In genomic region chrX:85026170-85026569, GRCh38 we compare ENCODE assay signal across 17 cellular contexts. TPM values are rescaled to one million over a fixed set of nuclear protein-coding genes. Genes with fewer than 3 reads are reported as not detected.
DNase-seq lines count a peak whose midpoint lies in the region; ATAC-seq and TF ChIP-seq lines count a peak whose summit lies in the region.
"Had no signal": no experiment of that assay in that cellular context is flagged by ENCODE, and none has a peak within 500 bp of the region (broad histone marks: within the 10 kb centered on the region; RNA-seq: fewer than 3 reads in every experiment).

No MANE protein-coding gene starts in this region.

- H3K18ac ChIP-seq in mesenchymal stem cell (ENCODE audit: low read depth in 1 of 2, low read length in 2 of 2): no peak overlapping the region

- H3K14ac ChIP-seq in mesenchymal stem cell (ENCODE audit: low read length in 2 of 2): no peak overlapping the region

- no peak overlapping the region for H3K4me3 ChIP-seq in HAP-1
- H3K4me3 ChIP-seq in mesenchymal stem cell (ENCODE audit: insufficient read depth in 1 of 2, low read depth in 1 of 2, low read length in 2 of 2): no peak overlapping the region

- H3K27me3 Mint-ChIP-seq in WTC11 (ENCODE audit: low read depth): no peaks in the 10 kb centered on the region
- H3K27me3 Mint-ChIP-seq: CD4-positive, alpha-beta memory T cell had no signal

- POLR2A ChIA-PET in WTC11 (lab: Charles Lee): no interaction called here

- H3K36me3 Mint-ChIP-seq in WTC11: peaks cover 24% of the 10 kb centered on the region

- H3K4me2 ChIP-seq in mesenchymal stem cell (ENCODE audit: low read length, poor library complexity, severe bottlenecking): no peak overlapping the region

- no peak for TF ChIP-seq CTCF in WTC11 (IDR thresholded peaks at IDR 0.05)

- no peaks in the 10 kb centered on the region for H3K36me3 ChIP-seq in HAP-1 (replicated peaks)
- H3K36me3 ChIP-seq in mesenchymal stem cell (ENCODE audit: control insufficient read depth in 1 of 2, insufficient read depth in 2 of 2, low read depth in 1 of 2, low read length in 2 of 2): no peaks in the 10 kb centered on the region

- no peak overlapping the region for H3K4ac ChIP-seq in mesenchymal stem cell (ENCODE audit: low read depth in 1 of 2, low read length in 2 of 2)

- H3K4me1 ChIP-seq in HAP-1 (peaks cover 2% of the 10 kb centered on the region), mesenchymal stem cell (ENCODE audit: control insufficient read depth, insufficient read depth, low read depth, low read length) (no peaks in the 10 kb centered on the region)

- H2BK15ac ChIP-seq in mesenchymal stem cell (ENCODE audit: low read depth, poor library complexity, severe bottlenecking): no peak overlapping the region

- H2AFZ ChIP-seq in mesenchymal stem cell (ENCODE audit: low read depth, low read length): no peak overlapping the region

- H3K9me3 Mint-ChIP-seq in WTC11: peaks cover 14% of the 10 kb centered on the region

- H2BK5ac ChIP-seq in mesenchymal stem cell (ENCODE audit: low read depth, low read length, poor library complexity, severe bottlenecking): no peak overlapping the region

- no peak overlapping the region for H3K4me3 Mint-ChIP-seq in WTC11
- H3K4me3 Mint-ChIP-seq: CD4-positive, alpha-beta memory T cell had no signal

- in situ Hi-C loops in HAP-1 (cut with MboI; ENCODE audit: low sequenced_read_pairs): no loop called here

- CTCF ChIA-PET in WTC11 (lab: Charles Lee): no interaction called here

- H3K9ac ChIP-seq in mesenchymal stem cell (ENCODE audit: low read length): no peak overlapping the region

- H4K91ac ChIP-seq in mesenchymal stem cell (ENCODE audit: low read length): no peak overlapping the region

- no peak overlapping the region for H2BK12ac ChIP-seq in mesenchymal stem cell (ENCODE audit: low read length in 2 of 2)

- no peaks in the 10 kb centered on the region for H3K27me3 ChIP-seq in HAP-1 (ENCODE audit: low read depth)
- H3K27me3 ChIP-seq in mesenchymal stem cell (ENCODE audit: control insufficient read depth in 1 of 2, insufficient read depth in 1 of 2, low read length in 2 of 2): no peaks in the 10 kb centered on the region

- peak overlapping the region; percentile 79 for H3K27ac Mint-ChIP-seq in WTC11
- H3K27ac Mint-ChIP-seq: CD4-positive, alpha-beta memory T cell had no signal

- no peak overlapping the region for H2AK5ac ChIP-seq in mesenchymal stem cell (ENCODE audit: low read length, severe bottlenecking)

- H3K23ac ChIP-seq in mesenchymal stem cell (ENCODE audit: low read length in 2 of 2): no peak overlapping the region

- DNase-seq in ELF-1 (ENCODE audit: low read depth, low spot score) (peak; percentile 35), HAP-1 (ENCODE audit: low spot score in 2 of 2) (peak; percentile 53 to 58), WTC11 (ENCODE audit: low spot score) (no peak), iPS DF 19.7 (ENCODE audit: low read depth, low spot score) (peak; percentile 3), NCI-H187 (lab: John Stamatoyannopoulos, UW) (no peak), mesenchymal stem cell (no peak)
- no peak for DNase-seq in stimulated activated CD4-positive, alpha-beta T cell treated with anti-CD3 and anti-CD28 coated beads, Interleukin-4, amount 100 ng/mL, for 24 hours
- DNase-seq: 8988T; C1 segment of cervical spinal cord; Calu3; CD4-positive, alpha-beta memory T cell; COR-L47; DMS53; DMS79 treated with DMSO at 0.1 percent for 48 hours; GOT3; H7 had no signal

- H3K79me1 ChIP-seq in mesenchymal stem cell (replicated peaks; ENCODE audit: low read length, poor library complexity, severe bottlenecking): peaks cover 8% of the 10 kb centered on the region

- H3K4me1 Mint-ChIP-seq in WTC11: peaks cover 29% of the 10 kb centered on the region

- H3K27ac ChIP-seq in mesenchymal stem cell (ENCODE audit: low read length, poor library complexity, severe bottlenecking): no peak overlapping the region

- no peak overlapping the region for H4K8ac ChIP-seq in mesenchymal stem cell (ENCODE audit: low read length)

- H2BK120ac ChIP-seq in mesenchymal stem cell (ENCODE audit: low read depth, low read length): no peak overlapping the region

- ATAC-seq in WTC11: peak; percentile 71
- no peak for ATAC-seq in HG03342 (IDR thresholded peaks at IDR 0.05; ENCODE audit: unreplicated experiment)

- H3K9me3 ChIP-seq in HAP-1: peaks cover 3% of the 10 kb centered on the region; the same call in 1 of the 2 replicates
- no peaks in the 10 kb centered on the region for H3K9me3 ChIP-seq in mesenchymal stem cell (ENCODE audit: control insufficient read depth, low read length)

TF ChIP-seq in WTC11, 78 proteins besides CTCF, POLR2A, EP300 and RAD21:
- no peak for TF ChIP-seq ATF3 (CRISPR knock-in tag; conservative IDR thresholded peaks at IDR 0.05)

RNA-seq across cellular contexts. Expression of gene APOOL, which starts 22.5 kb away (rescaled TPM):
- 14.4 to 15.9 TPM (median 15.0 TPM) in 3 replicates for total RNA-seq in WTC11 (2021)
- 9.3 TPM for polyA plus RNA-seq in mesenchymal stem cell (2013, experiment 1 of 2)
- polyA plus RNA-seq in mesenchymal stem cell (2013, experiment 2 of 2): 9.5 TPM

Comparison
In these comparisons a context has a peak if more than half of its experiments do, and no peak if none do; other contexts are left out.
1. DNase-seq: peak in ELF-1 (single experiment), HAP-1 (2 of 2) and iPS DF 19.7 (single experiment); none in WTC11 (single experiment), NCI-H187 (0 of 2), stimulated activated CD4-positive, alpha-beta T cell treated with anti-CD3 and anti-CD28 coated beads, Interleukin-4, amount 100 ng/mL, for 24 hours (single experiment) and mesenchymal stem cell (single experiment).